ENCODE assay signal across 8 cellular contexts in the genomic region with DNA sequence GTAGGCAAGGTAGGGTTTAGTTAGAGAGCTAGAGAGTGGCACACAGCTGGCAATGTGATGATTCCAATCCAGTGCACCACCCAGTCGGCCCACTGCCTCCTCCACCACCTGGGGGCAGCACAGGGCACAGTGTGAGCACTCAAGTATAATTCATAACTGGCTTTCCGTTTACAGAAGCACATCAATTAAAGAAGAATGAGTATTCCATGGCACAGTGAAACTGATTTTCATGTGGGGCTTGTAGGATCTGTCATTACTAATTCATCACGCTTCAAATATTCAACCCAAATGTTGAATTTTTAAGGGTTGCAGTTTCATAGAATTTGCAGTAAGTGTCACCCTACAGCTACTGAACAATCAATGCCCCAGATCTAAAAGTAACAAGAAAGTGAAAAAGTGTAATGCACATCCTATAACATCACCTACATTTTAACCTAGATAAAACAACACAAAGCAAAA.
DNase-seq lines count a peak whose midpoint lies in the region; ATAC-seq and TF ChIP-seq lines count a peak whose summit lies in the region.

No MANE protein-coding gene starts in this region.

- no peaks in the 10 kb centered on the region for H3K9me3 ChIP-seq in CD4-positive, alpha-beta T cell (ENCODE audit: control insufficient read depth, low read length)

- H3K4me1 Mint-ChIP-seq in CD4-positive, alpha-beta T cell (ENCODE audit: low read depth), result no peaks in the 10 kb centered on the region
- no peaks in the 10 kb centered on the region for H3K4me1 Mint-ChIP-seq in natural killer cell treated with Interleukin-12 subunit alpha and Interleukin-12 subunit beta and Interleukin-15 and Interleukin-18, amount 100 ng/mL, for 72 hours (ENCODE audit: low read depth in 2 of 2)

- DNase-seq in CD4-positive, alpha-beta T cell, result peak; percentile 62 to 83 (median 74)
- DNase-seq in NCI-H82 (lab: John Stamatoyannopoulos, UW), result peak; percentile 87
- DNase-seq in activated CD8-positive, alpha-beta memory T cell treated with anti-CD3 and anti-CD28 coated beads, Interleukin-2, amount 50 U/mL, for 24 hours (ENCODE audit: extremely low read depth), result peak; percentile 54
- DNase-seq in natural killer cell treated with Interleukin-12 subunit alpha and Interleukin-12 subunit beta and Interleukin-15 and Interleukin-18, amount 100 ng/mL, for 72 hours (ENCODE audit: low spot score), result peak; percentile 76
- DNase-seq in stimulated activated naive CD4-positive, alpha-beta T cell (lab: John Stamatoyannopoulos, UW), result peak; percentile 61 to 84 (median 68)

- H3K27me3 Mint-ChIP-seq in CD4-positive, alpha-beta T cell, result peaks cover 12% of the 10 kb centered on the region
- H3K27me3 Mint-ChIP-seq in natural killer cell treated with Interleukin-12 subunit alpha and Interleukin-12 subunit beta and Interleukin-15 and Interleukin-18, amount 100 ng/mL, for 72 hours, result peaks cover 24 to 38% of the 10 kb centered on the region in 2 donors

- POLR2A ChIA-PET in CD4-positive, alpha-beta T cell (lab: Charles Lee), result interaction anchor here (1.3 to 4.7 kb wide), 5 partner anchors 58 to 356 kb away, joined by 3 to 39 read pairs (median 3); partner anchors contain the start of genes B4GALT4 and IGSF11

- intact Hi-C loops in CD4-positive, alpha-beta T cell (cut with DNase I, micrococcal nuclease), result loop anchor here (1.0 to 5.0 kb wide), 6 partner anchors 150 to 798 kb away; partner anchors contain the start of genes B4GALT4 (in 1 of the 2), CD80 (in 1 of the 2) and IGSF11 (in 1 of the 2)

- no peaks in the 10 kb centered on the region for H3K36me3 Mint-ChIP-seq in CD4-positive, alpha-beta T cell (ENCODE audit: low read depth)
- no peaks in the 10 kb centered on the region for H3K36me3 Mint-ChIP-seq in natural killer cell treated with Interleukin-12 subunit alpha and Interleukin-12 subunit beta and Interleukin-15 and Interleukin-18, amount 100 ng/mL, for 72 hours

- peaks cover 15% of the 10 kb centered on the region for H3K27me3 ChIP-seq in CD4-positive, alpha-beta T cell (ENCODE audit: control insufficient read depth, insufficient read depth, low read length)

- no peak overlapping the region for H3K27ac Mint-ChIP-seq in CD4-positive, alpha-beta T cell
- H3K27ac Mint-ChIP-seq in natural killer cell treated with Interleukin-12 subunit alpha and Interleukin-12 subunit beta and Interleukin-15 and Interleukin-18, amount 100 ng/mL, for 72 hours, result no peak overlapping the region

- no peak overlapping the region for H3K4me3 Mint-ChIP-seq in CD4-positive, alpha-beta T cell
- H3K4me3 Mint-ChIP-seq in natural killer cell treated with Interleukin-12 subunit alpha and Interleukin-12 subunit beta and Interleukin-15 and Interleukin-18, amount 100 ng/mL, for 72 hours, result no peak overlapping the region

- ATAC-seq in CD4-positive, alpha-beta T cell (ENCODE audit: poor library complexity), result peak; percentile 85
- ATAC-seq in GM19328 (IDR thresholded peaks at IDR 0.05; ENCODE audit: unreplicated experiment), result peak; percentile 81
- ATAC-seq in HG03460 (IDR thresholded peaks at IDR 0.05; ENCODE audit: unreplicated experiment), result peak; percentile 73
- ATAC-seq in esophagus mucosa, result peak; percentile 85
- ATAC-seq in natural killer cell treated with Interleukin-12 subunit alpha and Interleukin-12 subunit beta and Interleukin-15 and Interleukin-18, amount 100 ng/mL, for 72 hours, result peak; percentile 77 to 81

- peak; percentile 96 for TF ChIP-seq CTCF in CD4-positive, alpha-beta T cell (IDR thresholded peaks at IDR 0.05)

- H3K27ac ChIP-seq in CD4-positive, alpha-beta T cell (ENCODE audit: low read depth, low read length), result no peak overlapping the region

- no peaks in the 10 kb centered on the region for H3K9me3 Mint-ChIP-seq in CD4-positive, alpha-beta T cell
- H3K9me3 Mint-ChIP-seq in natural killer cell treated with Interleukin-12 subunit alpha and Interleukin-12 subunit beta and Interleukin-15 and Interleukin-18, amount 100 ng/mL, for 72 hours, result no peaks in the 10 kb centered on the region

- CTCF ChIA-PET in CD4-positive, alpha-beta T cell (lab: Charles Lee), result interaction anchor here (0.6 to 5.1 kb wide), 25 partner anchors 8 to 796 kb away, joined by 3 to 134 read pairs (median 3); partner anchors contain the start of genes B4GALT4 and IGSF11
